9 cellular contexts compared by ENCODE assay signal in genomic region chr3:187783098-187783497, GRCh38. TPM values are rescaled to one million over a fixed set of nuclear protein-coding genes. Genes with fewer than 3 reads are reported as not detected.
DNase-seq lines count a peak whose midpoint lies in the region; ATAC-seq and TF ChIP-seq lines count a peak whose summit lies in the region.
"Had no signal": no experiment of that assay in that cellular context is flagged by ENCODE, and none has a peak within 500 bp of the region (broad histone marks: within the 10 kb centered on the region; RNA-seq: fewer than 3 reads in every experiment).

No MANE protein-coding gene starts in this region.

- H3K27ac ChIP-seq in effector memory CD4-positive, alpha-beta T cell (ENCODE audit: insufficient read depth, low read length, poor library complexity, severe bottlenecking), result no peak overlapping the region

- H3K27me3 ChIP-seq in effector memory CD4-positive, alpha-beta T cell (replicated peaks; ENCODE audit: control insufficient read depth, insufficient read depth, low read length, poor library complexity, severe bottlenecking), result no peaks in the 10 kb centered on the region

- ATAC-seq in HG03565 (IDR thresholded peaks at IDR 0.05; ENCODE audit: unreplicated experiment), result no peak
- no peak for ATAC-seq in stimulated activated naive B cell treated with anti-CD40 and anti-IgM and Interleukin-4, amounts not matched to agents 10 μg/mL and 1 μg/mL and 100 μg/mL, for 72 hours (replicated peaks)

- no peaks in the 10 kb centered on the region for H3K36me3 ChIP-seq in effector memory CD4-positive, alpha-beta T cell (ENCODE audit: control insufficient read depth, insufficient read depth, low read length)

- H3K9me3 Mint-ChIP-seq in stimulated activated naive B cell treated with anti-CD40 and anti-IgM and Interleukin-4, amounts not matched to agents 10 μg/mL and 1 μg/mL and 100 μg/mL, for 72 hours, result peaks cover 0 to 4% of the 10 kb centered on the region in 2 donors

- H3K4me1 ChIP-seq in effector memory CD4-positive, alpha-beta T cell (ENCODE audit: control insufficient read depth, insufficient read depth, low read length, poor library complexity, severe bottlenecking), result peaks cover under 1% of the 10 kb centered on the region

- no peaks in the 10 kb centered on the region for H3K36me3 Mint-ChIP-seq in stimulated activated naive B cell treated with anti-CD40 and anti-IgM and Interleukin-4, amounts not matched to agents 10 μg/mL and 1 μg/mL and 100 μg/mL, for 72 hours

- DNase-seq in EL (peak; percentile 77), NCI-H1694 treated with DMSO at 0.1 percent for 48 hours (lab: John Stamatoyannopoulos, UW) (peak; percentile 51), epithelial cell of proximal tubule (ENCODE audit: low read depth) (peak; percentile 46), pons (ENCODE audit: low spot score) (peak; percentile 12), amygdala (lab: John Stamatoyannopoulos, UW) (no peak)
- DNase-seq in effector memory CD4-positive, alpha-beta T cell, result no peak
- no peak for DNase-seq in stimulated activated naive B cell treated with anti-CD40 and anti-IgM and Interleukin-4, amounts not matched to agents 10 μg/mL and 1 μg/mL and 100 μg/mL, for 72 hours
- DNase-seq: NCI-H345 had no signal

- no peak overlapping the region for H3K27ac Mint-ChIP-seq in stimulated activated naive B cell treated with anti-CD40 and anti-IgM and Interleukin-4, amounts not matched to agents 10 μg/mL and 1 μg/mL and 100 μg/mL, for 72 hours

- no peak for TF ChIP-seq CTCF in epithelial cell of proximal tubule (conservative IDR thresholded peaks at IDR 0.05; ENCODE audit: low read depth, low read length)

- no peak overlapping the region for H3K4me3 ChIP-seq in epithelial cell of proximal tubule (ENCODE audit: low read depth, low read length)
- no peak overlapping the region for H3K4me3 ChIP-seq in effector memory CD4-positive, alpha-beta T cell (ENCODE audit: insufficient read depth, low read depth, low read length, poor library complexity, severe bottlenecking)

- peaks cover 2 to 5% of the 10 kb centered on the region in 2 donors for H3K4me1 Mint-ChIP-seq in stimulated activated naive B cell treated with anti-CD40 and anti-IgM and Interleukin-4, amounts not matched to agents 10 μg/mL and 1 μg/mL and 100 μg/mL, for 72 hours

- no peak overlapping the region for H3K4me3 Mint-ChIP-seq in stimulated activated naive B cell treated with anti-CD40 and anti-IgM and Interleukin-4, amounts not matched to agents 10 μg/mL and 1 μg/mL and 100 μg/mL, for 72 hours

- no peaks in the 10 kb centered on the region for H3K9me3 ChIP-seq in effector memory CD4-positive, alpha-beta T cell (ENCODE audit: control insufficient read depth, low read length)

- H3K27me3 Mint-ChIP-seq in stimulated activated naive B cell treated with anti-CD40 and anti-IgM and Interleukin-4, amounts not matched to agents 10 μg/mL and 1 μg/mL and 100 μg/mL, for 72 hours, result peaks cover 6 to 9% of the 10 kb centered on the region in 2 donors

RNA-seq across cellular contexts. Expression of gene BCL6, which starts 37.8 kb away (rescaled TPM):
- 3.5 and 7.0 TPM in 2 replicates for total RNA-seq in epithelial cell of proximal tubule

Comparison
In these comparisons a context has a peak if more than half of its experiments do, and no peak if none do; other contexts are left out.
1. DNase-seq: peak in EL (single experiment), NCI-H1694 treated with DMSO at 0.1 percent for 48 hours (single experiment), epithelial cell of proximal tubule (single experiment) and pons (single experiment); none in effector memory CD4-positive, alpha-beta T cell (0 of 3), stimulated activated naive B cell treated with anti-CD40 and anti-IgM and Interleukin-4, amounts not matched to agents 10 μg/mL and 1 μg/mL and 100 μg/mL, for 72 hours (single experiment) and amygdala (0 of 56).